ENCODE assay signal across 1 cellular context in the genomic region with DNA sequence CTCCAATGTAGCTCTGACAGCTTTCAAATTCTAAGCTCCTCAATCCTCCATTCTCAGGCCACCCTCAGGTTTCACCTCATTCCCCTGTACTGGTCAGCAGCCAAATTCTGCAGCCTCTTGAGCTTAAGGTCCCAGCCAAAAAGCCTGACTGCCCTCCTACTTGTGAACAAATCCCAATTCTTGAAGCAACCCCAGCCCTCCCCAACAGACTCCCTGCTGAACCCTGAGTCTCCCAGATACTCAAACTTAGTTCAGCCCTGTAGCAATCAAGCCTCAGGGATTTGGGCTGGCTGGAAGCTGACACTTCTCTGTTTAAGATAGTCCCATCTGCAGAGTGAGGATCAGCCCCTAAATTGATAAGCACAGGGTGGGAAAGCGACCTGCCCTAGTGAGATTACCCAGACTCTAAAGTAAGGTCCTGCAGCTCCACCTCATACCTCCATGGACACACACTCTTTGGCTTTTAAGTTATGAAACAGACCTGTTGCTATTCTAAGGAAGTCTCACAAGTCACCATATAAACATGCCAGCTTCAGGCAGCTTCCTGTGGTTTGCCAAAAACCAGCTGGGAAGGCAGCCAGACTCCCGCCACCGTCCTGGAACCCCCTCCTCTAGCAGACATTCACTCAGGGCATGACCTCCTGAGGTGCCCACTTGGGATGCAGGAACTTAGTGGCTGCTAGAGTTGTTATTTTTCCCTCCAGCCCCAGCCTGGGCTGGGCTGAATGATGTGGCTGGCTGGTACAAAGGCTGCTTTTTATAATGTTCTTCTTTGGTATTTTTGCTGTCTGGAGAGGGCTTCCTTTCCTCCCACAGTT.
TF ChIP-seq lines count a peak whose summit lies in the region.

No MANE protein-coding gene starts in this region.

TF ChIP-seq in K562, 482 proteins besides CTCF, POLR2A, EP300 and RAD21 (continued from another document and continues in another):
- TF ChIP-seq, protein P1, sequence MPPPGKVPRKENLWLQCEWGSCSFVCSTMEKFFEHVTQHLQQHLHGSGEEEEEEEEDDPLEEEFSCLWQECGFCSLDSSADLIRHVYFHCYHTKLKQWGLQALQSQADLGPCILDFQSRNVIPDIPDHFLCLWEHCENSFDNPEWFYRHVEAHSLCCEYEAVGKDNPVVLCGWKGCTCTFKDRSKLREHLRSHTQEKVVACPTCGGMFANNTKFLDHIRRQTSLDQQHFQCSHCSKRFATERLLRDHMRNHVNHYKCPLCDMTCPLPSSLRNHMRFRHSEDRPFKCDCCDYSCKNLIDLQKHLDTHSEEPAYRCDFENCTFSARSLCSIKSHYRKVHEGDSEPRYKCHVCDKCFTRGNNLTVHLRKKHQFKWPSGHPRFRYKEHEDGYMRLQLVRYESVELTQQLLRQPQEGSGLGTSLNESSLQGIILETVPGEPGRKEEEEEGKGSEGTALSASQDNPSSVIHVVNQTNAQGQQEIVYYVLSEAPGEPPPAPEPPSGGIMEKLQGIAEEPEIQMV (tag; conservative IDR thresholded peaks at IDR 0.05; ENCODE audit: low read depth), result no peak
- TF ChIP-seq NCOA1 (IDR thresholded peaks at IDR 0.05; ENCODE audit: low read depth), result peak; percentile 72; the same call in 1 of the 2 replicates
- no peak for TF ChIP-seq PCBP1 (IDR thresholded peaks at IDR 0.05; ENCODE audit: low read depth, low read length, poor library complexity, severe bottlenecking)
- TF ChIP-seq, protein P2, sequence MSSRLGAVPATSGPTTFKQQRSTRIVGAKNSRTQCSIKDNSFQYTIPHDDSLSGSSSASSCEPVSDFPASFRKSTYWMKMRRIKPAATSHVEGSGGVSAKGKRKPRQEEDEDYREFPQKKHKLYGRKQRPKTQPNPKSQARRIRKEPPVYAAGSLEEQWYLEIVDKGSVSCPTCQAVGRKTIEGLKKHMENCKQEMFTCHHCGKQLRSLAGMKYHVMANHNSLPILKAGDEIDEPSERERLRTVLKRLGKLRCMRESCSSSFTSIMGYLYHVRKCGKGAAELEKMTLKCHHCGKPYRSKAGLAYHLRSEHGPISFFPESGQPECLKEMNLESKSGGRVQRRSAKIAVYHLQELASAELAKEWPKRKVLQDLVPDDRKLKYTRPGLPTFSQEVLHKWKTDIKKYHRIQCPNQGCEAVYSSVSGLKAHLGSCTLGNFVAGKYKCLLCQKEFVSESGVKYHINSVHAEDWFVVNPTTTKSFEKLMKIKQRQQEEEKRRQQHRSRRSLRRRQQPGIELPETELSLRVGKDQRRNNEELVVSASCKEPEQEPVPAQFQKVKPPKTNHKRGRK (tag; IDR thresholded peaks at IDR 0.05), result no peak
- TF ChIP-seq SMARCE1 (IDR thresholded peaks at IDR 0.05), result peak; percentile 92
- TF ChIP-seq DPF2 (IDR thresholded peaks at IDR 0.05), result peak; percentile 97
- no peak for TF ChIP-seq ZNF143 (CRISPR knock-in tag; IDR thresholded peaks at IDR 0.05)
- TF ChIP-seq SETDB1 (IDR thresholded peaks at IDR 0.05; ENCODE audit: low read length), result no peak
- TF ChIP-seq KLF1 (tag; IDR thresholded peaks at IDR 0.05), result no peak
- peak; percentile 34; the same call in 1 of the 2 replicates for TF ChIP-seq RAD51 (IDR thresholded peaks at IDR 0.05; ENCODE audit: borderline replicate concordance, low read depth)
- TF ChIP-seq, protein P3, sequence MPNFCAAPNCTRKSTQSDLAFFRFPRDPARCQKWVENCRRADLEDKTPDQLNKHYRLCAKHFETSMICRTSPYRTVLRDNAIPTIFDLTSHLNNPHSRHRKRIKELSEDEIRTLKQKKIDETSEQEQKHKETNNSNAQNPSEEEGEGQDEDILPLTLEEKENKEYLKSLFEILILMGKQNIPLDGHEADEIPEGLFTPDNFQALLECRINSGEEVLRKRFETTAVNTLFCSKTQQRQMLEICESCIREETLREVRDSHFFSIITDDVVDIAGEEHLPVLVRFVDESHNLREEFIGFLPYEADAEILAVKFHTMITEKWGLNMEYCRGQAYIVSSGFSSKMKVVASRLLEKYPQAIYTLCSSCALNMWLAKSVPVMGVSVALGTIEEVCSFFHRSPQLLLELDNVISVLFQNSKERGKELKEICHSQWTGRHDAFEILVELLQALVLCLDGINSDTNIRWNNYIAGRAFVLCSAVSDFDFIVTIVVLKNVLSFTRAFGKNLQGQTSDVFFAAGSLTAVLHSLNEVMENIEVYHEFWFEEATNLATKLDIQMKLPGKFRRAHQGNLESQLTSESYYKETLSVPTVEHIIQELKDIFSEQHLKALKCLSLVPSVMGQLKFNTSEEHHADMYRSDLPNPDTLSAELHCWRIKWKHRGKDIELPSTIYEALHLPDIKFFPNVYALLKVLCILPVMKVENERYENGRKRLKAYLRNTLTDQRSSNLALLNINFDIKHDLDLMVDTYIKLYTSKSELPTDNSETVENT (CRISPR knock-in tag; IDR thresholded peaks at IDR 0.05), result no peak
- peak; percentile 99 for TF ChIP-seq NCOR1 (IDR thresholded peaks at IDR 0.05)
- TF ChIP-seq SRSF1 (IDR thresholded peaks at IDR 0.05; ENCODE audit: low read depth, low read length), result no peak
- peak; percentile 19 for TF ChIP-seq NEUROD1 (IDR thresholded peaks at IDR 0.05; ENCODE audit: borderline replicate concordance, low read depth, low read length, partially characterized antibody)
- TF ChIP-seq, protein P4, sequence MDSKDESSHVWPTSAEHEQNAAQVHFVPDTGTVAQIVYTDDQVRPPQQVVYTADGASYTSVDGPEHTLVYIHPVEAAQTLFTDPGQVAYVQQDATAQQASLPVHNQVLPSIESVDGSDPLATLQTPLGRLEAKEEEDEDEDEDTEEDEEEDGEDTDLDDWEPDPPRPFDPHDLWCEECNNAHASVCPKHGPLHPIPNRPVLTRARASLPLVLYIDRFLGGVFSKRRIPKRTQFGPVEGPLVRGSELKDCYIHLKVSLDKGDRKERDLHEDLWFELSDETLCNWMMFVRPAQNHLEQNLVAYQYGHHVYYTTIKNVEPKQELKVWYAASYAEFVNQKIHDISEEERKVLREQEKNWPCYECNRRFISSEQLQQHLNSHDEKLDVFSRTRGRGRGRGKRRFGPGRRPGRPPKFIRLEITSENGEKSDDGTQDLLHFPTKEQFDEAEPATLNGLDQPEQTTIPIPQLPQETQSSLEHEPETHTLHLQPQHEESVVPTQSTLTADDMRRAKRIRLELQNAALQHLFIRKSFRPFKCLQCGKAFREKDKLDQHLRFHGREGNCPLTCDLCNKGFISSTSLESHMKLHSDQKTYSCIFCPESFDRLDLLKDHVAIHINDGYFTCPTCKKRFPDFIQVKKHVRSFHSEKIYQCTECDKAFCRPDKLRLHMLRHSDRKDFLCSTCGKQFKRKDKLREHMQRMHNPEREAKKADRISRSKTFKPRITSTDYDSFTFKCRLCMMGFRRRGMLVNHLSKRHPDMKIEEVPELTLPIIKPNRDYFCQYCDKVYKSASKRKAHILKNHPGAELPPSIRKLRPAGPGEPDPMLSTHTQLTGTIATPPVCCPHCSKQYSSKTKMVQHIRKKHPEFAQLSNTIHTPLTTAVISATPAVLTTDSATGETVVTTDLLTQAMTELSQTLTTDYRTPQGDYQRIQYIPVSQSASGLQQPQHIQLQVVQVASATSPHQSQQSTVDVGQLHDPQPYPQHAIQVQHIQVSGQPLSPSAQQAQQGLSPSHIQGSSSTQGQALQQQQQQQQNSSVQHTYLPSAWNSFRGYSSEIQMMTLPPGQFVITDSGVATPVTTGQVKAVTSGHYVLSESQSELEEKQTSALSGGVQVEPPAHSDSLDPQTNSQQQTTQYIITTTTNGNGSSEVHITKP (IDR thresholded peaks at IDR 0.05; ENCODE audit: partially characterized antibody), result peak; percentile 78
- peak; percentile 61 for TF ChIP-seq SP1 (CRISPR knock-in tag; IDR thresholded peaks at IDR 0.05)
- TF ChIP-seq ZBED1 (IDR thresholded peaks at IDR 0.05), result no peak
- TF ChIP-seq, protein P5, sequence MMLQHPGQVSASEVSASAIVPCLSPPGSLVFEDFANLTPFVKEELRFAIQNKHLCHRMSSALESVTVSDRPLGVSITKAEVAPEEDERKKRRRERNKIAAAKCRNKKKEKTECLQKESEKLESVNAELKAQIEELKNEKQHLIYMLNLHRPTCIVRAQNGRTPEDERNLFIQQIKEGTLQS (IDR thresholded peaks at IDR 0.05), result 0 out of 2 replicates have a peak, but pooled peaks have one; percentile 15
- TF ChIP-seq, protein P5 (CRISPR knock-in tag; conservative IDR thresholded peaks at IDR 0.05), result no peak
- peak; percentile 36 for TF ChIP-seq CXXC5 (CRISPR knock-in tag; IDR thresholded peaks at IDR 0.05)
- TF ChIP-seq PCBP2 (IDR thresholded peaks at IDR 0.05; ENCODE audit: low read depth, low read length, poor library complexity, severe bottlenecking), result no peak
- peak; percentile 47; the same call in 1 of the 2 replicates for TF ChIP-seq NFE2 (IDR thresholded peaks at IDR 0.05; ENCODE audit: low read depth)
- TF ChIP-seq MYC (IDR thresholded peaks at IDR 0.05; ENCODE audit: low read depth, low read length), result peak; percentile 20
- no peak for TF ChIP-seq MYC (CRISPR knock-in tag; IDR thresholded peaks at IDR 0.05; ENCODE audit: borderline replicate concordance, low read depth)
- no peak for TF ChIP-seq NRF1 (conservative IDR thresholded peaks at IDR 0.05 in 1 of 2, IDR thresholded peaks at IDR 0.05 in 1 of 2)
- TF ChIP-seq, protein P6, sequence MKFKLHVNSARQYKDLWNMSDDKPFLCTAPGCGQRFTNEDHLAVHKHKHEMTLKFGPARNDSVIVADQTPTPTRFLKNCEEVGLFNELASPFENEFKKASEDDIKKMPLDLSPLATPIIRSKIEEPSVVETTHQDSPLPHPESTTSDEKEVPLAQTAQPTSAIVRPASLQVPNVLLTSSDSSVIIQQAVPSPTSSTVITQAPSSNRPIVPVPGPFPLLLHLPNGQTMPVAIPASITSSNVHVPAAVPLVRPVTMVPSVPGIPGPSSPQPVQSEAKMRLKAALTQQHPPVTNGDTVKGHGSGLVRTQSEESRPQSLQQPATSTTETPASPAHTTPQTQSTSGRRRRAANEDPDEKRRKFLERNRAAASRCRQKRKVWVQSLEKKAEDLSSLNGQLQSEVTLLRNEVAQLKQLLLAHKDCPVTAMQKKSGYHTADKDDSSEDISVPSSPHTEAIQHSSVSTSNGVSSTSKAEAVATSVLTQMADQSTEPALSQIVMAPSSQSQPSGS (CRISPR knock-in tag; IDR thresholded peaks at IDR 0.05), result no peak
- TF ChIP-seq CEBPB (tag; IDR thresholded peaks at IDR 0.05), result peak; percentile 69
- TF ChIP-seq HNRNPLL (IDR thresholded peaks at IDR 0.05; ENCODE audit: low read depth, low read length, poor library complexity, severe bottlenecking), result peak; percentile 64
- TF ChIP-seq ZSCAN32 (CRISPR knock-in tag; IDR thresholded peaks at IDR 0.05), result no peak
- no peak for TF ChIP-seq ZNF696 (CRISPR knock-in tag; conservative IDR thresholded peaks at IDR 0.05)
- TF ChIP-seq FOXA3 (CRISPR knock-in tag; conservative IDR thresholded peaks at IDR 0.05 in 1 of 2, IDR thresholded peaks at IDR 0.05 in 1 of 2), result 0 out of 4 replicates have a peak, but pooled peaks of 1 of the 2 experiments have one; percentile 28
- TF ChIP-seq KDM2B (CRISPR knock-in tag; IDR thresholded peaks at IDR 0.05), result no peak
- TF ChIP-seq, protein P7, sequence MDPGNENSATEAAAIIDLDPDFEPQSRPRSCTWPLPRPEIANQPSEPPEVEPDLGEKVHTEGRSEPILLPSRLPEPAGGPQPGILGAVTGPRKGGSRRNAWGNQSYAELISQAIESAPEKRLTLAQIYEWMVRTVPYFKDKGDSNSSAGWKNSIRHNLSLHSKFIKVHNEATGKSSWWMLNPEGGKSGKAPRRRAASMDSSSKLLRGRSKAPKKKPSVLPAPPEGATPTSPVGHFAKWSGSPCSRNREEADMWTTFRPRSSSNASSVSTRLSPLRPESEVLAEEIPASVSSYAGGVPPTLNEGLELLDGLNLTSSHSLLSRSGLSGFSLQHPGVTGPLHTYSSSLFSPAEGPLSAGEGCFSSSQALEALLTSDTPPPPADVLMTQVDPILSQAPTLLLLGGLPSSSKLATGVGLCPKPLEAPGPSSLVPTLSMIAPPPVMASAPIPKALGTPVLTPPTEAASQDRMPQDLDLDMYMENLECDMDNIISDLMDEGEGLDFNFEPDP (CRISPR knock-in tag; IDR thresholded peaks at IDR 0.05), result no peak
- peak in 1 of 2 experiments; percentile 17 for TF ChIP-seq NCOA2 (IDR thresholded peaks at IDR 0.05; ENCODE audit: partially characterized antibody in 2 of 2)
- TF ChIP-seq ZNF232 (CRISPR knock-in tag; IDR thresholded peaks at IDR 0.05), result no peak
- TF ChIP-seq ZNF316 (IDR thresholded peaks at IDR 0.05), result no peak
- TF ChIP-seq, protein P8, sequence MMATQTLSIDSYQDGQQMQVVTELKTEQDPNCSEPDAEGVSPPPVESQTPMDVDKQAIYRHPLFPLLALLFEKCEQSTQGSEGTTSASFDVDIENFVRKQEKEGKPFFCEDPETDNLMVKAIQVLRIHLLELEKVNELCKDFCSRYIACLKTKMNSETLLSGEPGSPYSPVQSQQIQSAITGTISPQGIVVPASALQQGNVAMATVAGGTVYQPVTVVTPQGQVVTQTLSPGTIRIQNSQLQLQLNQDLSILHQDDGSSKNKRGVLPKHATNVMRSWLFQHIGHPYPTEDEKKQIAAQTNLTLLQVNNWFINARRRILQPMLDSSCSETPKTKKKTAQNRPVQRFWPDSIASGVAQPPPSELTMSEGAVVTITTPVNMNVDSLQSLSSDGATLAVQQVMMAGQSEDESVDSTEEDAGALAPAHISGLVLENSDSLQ (IDR thresholded peaks at IDR 0.05), result peak; percentile 57; the same call in 1 of the 2 replicates
- TF ChIP-seq KLF16 (IDR thresholded peaks at IDR 0.05), result peak; percentile 96
- TF ChIP-seq, protein P9, sequence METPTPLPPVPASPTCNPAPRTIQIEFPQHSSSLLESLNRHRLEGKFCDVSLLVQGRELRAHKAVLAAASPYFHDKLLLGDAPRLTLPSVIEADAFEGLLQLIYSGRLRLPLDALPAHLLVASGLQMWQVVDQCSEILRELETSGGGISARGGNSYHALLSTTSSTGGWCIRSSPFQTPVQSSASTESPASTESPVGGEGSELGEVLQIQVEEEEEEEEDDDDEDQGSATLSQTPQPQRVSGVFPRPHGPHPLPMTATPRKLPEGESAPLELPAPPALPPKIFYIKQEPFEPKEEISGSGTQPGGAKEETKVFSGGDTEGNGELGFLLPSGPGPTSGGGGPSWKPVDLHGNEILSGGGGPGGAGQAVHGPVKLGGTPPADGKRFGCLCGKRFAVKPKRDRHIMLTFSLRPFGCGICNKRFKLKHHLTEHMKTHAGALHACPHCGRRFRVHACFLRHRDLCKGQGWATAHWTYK (CRISPR knock-in tag; IDR thresholded peaks at IDR 0.05), result peak; percentile 34; the same call in 1 of the 2 replicates
- peak; percentile 39; the same call in 1 of the 2 replicates for TF ChIP-seq SMC3 (conservative IDR thresholded peaks at IDR 0.05; ENCODE audit: insufficient read depth, low read depth, low read length)
- TF ChIP-seq FOXK2 (conservative IDR thresholded peaks at IDR 0.05 in 1 of 2, IDR thresholded peaks at IDR 0.05 in 1 of 2; ENCODE audit: low read depth in 2 of 2), result peak; percentile 84 to 86
- TF ChIP-seq BRD4 (IDR thresholded peaks at IDR 0.05), result no peak
- peak; percentile 28 for TF ChIP-seq RBBP5 (IDR thresholded peaks at IDR 0.05; ENCODE audit: borderline replicate concordance, insufficient read depth, low read length, poor library complexity, severe bottlenecking)
- TF ChIP-seq CBFA2T3 (IDR thresholded peaks at IDR 0.05), result peak; percentile 99
